In genomic region chr19:58497634-58498170, GRCh38 we compare ENCODE assay signal across 1 cellular context.
TF ChIP-seq lines count a peak whose summit lies in the region.

No MANE protein-coding gene starts in this region.

TF ChIP-seq in H1, 55 proteins besides CTCF, POLR2A, EP300 and RAD21:
- no peak for TF ChIP-seq PHF8 (conservative IDR thresholded peaks at IDR 0.05; ENCODE audit: low read depth, low read length)
- no peak for TF ChIP-seq KDM5A (IDR thresholded peaks at IDR 0.05; ENCODE audit: low read length)
- TF ChIP-seq HDAC2 (IDR thresholded peaks at IDR 0.05; ENCODE audit: borderline replicate concordance in 1 of 2, low read depth in 2 of 2, low read length in 2 of 2), result no peak
- no peak for TF ChIP-seq SAP30 (IDR thresholded peaks at IDR 0.05; ENCODE audit: insufficient read depth, insufficient replicate concordance, low read length)
- no peak for TF ChIP-seq MAX (IDR thresholded peaks at IDR 0.05)
- no peak for TF ChIP-seq POLR2AphosphoS5 (IDR thresholded peaks at IDR 0.05; ENCODE audit: low read depth, low read length)
